Comparison of ENCODE assay signal across 1 cellular context in genomic region chr5:157593036-157593435, GRCh38.
TF ChIP-seq lines count a peak whose summit lies in the region.

No MANE protein-coding gene starts in this region.

TF ChIP-seq in GM12878, 131 proteins besides CTCF, POLR2A, EP300 and RAD21:
- TF ChIP-seq PML (IDR thresholded peaks at IDR 0.05; ENCODE audit: low read length) (no peak), MEF2B (IDR thresholded peaks at IDR 0.05; ENCODE audit: partially characterized antibody, poor library complexity, severe bottlenecking) (peak; percentile 3)
